1 cellular context compared by ENCODE assay signal in genomic region chr10:122143238-122143841, GRCh38.
TF ChIP-seq lines count a peak whose summit lies in the region.

No MANE protein-coding gene starts in this region.

TF ChIP-seq in WTC11, 78 proteins besides CTCF, POLR2A, EP300 and RAD21 (continued from another document):
- TF ChIP-seq, protein P1, sequence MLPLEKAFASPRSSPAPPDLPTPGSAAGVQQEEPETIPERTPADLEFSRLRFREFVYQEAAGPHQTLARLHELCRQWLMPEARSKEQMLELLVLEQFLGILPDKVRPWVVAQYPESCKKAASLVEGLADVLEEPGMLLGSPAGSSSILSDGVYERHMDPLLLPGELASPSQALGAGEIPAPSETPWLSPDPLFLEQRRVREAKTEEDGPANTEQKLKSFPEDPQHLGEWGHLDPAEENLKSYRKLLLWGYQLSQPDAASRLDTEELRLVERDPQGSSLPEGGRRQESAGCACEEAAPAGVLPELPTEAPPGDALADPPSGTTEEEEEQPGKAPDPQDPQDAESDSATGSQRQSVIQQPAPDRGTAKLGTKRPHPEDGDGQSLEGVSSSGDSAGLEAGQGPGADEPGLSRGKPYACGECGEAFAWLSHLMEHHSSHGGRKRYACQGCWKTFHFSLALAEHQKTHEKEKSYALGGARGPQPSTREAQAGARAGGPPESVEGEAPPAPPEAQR (CRISPR knock-in tag; IDR thresholded peaks at IDR 0.05): no peak
- TF ChIP-seq, protein P2, sequence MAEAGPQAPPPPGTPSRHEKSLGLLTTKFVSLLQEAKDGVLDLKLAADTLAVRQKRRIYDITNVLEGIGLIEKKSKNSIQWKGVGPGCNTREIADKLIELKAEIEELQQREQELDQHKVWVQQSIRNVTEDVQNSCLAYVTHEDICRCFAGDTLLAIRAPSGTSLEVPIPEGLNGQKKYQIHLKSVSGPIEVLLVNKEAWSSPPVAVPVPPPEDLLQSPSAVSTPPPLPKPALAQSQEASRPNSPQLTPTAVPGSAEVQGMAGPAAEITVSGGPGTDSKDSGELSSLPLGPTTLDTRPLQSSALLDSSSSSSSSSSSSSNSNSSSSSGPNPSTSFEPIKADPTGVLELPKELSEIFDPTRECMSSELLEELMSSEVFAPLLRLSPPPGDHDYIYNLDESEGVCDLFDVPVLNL (CRISPR knock-in tag; IDR thresholded peaks at IDR 0.05; ENCODE audit: borderline replicate concordance, low read depth): no peak
- TF ChIP-seq CREB1 (CRISPR knock-in tag; IDR thresholded peaks at IDR 0.05): no peak
- TF ChIP-seq, protein P3, sequence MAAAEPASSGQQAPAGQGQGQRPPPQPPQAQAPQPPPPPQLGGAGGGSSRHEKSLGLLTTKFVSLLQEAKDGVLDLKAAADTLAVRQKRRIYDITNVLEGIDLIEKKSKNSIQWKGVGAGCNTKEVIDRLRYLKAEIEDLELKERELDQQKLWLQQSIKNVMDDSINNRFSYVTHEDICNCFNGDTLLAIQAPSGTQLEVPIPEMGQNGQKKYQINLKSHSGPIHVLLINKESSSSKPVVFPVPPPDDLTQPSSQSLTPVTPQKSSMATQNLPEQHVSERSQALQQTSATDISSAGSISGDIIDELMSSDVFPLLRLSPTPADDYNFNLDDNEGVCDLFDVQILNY (CRISPR knock-in tag; IDR thresholded peaks at IDR 0.05): no peak
- TF ChIP-seq, protein P4, sequence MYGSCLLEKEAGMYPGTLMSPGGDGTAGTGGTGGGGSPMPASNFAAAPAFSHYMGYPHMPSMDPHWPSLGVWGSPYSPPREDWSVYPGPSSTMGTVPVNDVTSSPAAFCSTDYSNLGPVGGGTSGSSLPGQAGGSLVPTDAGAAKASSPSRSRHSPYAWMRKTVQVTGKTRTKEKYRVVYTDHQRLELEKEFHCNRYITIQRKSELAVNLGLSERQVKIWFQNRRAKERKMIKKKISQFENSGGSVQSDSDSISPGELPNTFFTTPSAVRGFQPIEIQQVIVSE (CRISPR knock-in tag; IDR thresholded peaks at IDR 0.05; ENCODE audit: borderline replicate concordance): no peak
- no peak for TF ChIP-seq SMAD3 (CRISPR knock-in tag; IDR thresholded peaks at IDR 0.05; ENCODE audit: borderline replicate concordance)
- TF ChIP-seq ZNF671 (CRISPR knock-in tag; IDR thresholded peaks at IDR 0.05): no peak
- TF ChIP-seq, protein P5, sequence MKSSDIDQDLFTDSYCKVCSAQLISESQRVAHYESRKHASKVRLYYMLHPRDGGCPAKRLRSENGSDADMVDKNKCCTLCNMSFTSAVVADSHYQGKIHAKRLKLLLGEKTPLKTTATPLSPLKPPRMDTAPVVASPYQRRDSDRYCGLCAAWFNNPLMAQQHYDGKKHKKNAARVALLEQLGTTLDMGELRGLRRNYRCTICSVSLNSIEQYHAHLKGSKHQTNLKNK (CRISPR knock-in tag; IDR thresholded peaks at IDR 0.05): no peak
- TF ChIP-seq ZNF232 (CRISPR knock-in tag; IDR thresholded peaks at IDR 0.05): no peak
- no peak for TF ChIP-seq RORB (CRISPR knock-in tag; IDR thresholded peaks at IDR 0.05)
- no peak for TF ChIP-seq KAT7 (CRISPR knock-in tag; IDR thresholded peaks at IDR 0.05; ENCODE audit: borderline replicate concordance)
- no peak for TF ChIP-seq IRF1 (CRISPR knock-in tag; IDR thresholded peaks at IDR 0.05)
- TF ChIP-seq, protein P6, sequence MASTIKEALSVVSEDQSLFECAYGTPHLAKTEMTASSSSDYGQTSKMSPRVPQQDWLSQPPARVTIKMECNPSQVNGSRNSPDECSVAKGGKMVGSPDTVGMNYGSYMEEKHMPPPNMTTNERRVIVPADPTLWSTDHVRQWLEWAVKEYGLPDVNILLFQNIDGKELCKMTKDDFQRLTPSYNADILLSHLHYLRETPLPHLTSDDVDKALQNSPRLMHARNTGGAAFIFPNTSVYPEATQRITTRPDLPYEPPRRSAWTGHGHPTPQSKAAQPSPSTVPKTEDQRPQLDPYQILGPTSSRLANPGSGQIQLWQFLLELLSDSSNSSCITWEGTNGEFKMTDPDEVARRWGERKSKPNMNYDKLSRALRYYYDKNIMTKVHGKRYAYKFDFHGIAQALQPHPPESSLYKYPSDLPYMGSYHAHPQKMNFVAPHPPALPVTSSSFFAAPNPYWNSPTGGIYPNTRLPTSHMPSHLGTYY (CRISPR knock-in tag; IDR thresholded peaks at IDR 0.05): no peak
- no peak for TF ChIP-seq USF1 (CRISPR knock-in tag; IDR thresholded peaks at IDR 0.05)
